Comparison of ENCODE assay signal across 9 cellular contexts in genomic region chrX:108537005-108537404, GRCh38.
DNase-seq lines count a peak whose midpoint lies in the region; ATAC-seq and TF ChIP-seq lines count a peak whose summit lies in the region.
"Had no signal": no experiment of that assay in that cellular context is flagged by ENCODE, and none has a peak within 500 bp of the region (broad histone marks: within the 10 kb centered on the region; RNA-seq: fewer than 3 reads in every experiment).

No MANE protein-coding gene starts in this region.

- no peak for TF ChIP-seq EP300 in stomach (IDR thresholded peaks at IDR 0.05)

- WGBS in stomach, 5 donors, result 11 to 36% (median 23%) methylated on average over 2 of the region's 2 CpGs

- ATAC-seq in GM21723 (IDR thresholded peaks at IDR 0.05; ENCODE audit: unreplicated experiment) (peak; percentile 94), foreskin keratinocyte (peak; percentile 62), GM21367 (IDR thresholded peaks at IDR 0.05; ENCODE audit: unreplicated experiment) (no peak)

- TF ChIP-seq POLR2A in stomach (IDR thresholded peaks at IDR 0.05), result no peak

- H3K4me1 ChIP-seq in foreskin keratinocyte (no peaks in the 10 kb centered on the region), stomach (no peaks in the 10 kb centered on the region)
- H3K4me1 ChIP-seq: BLaER1 had no signal

- TF ChIP-seq CTCF in RWPE1 (conservative IDR thresholded peaks at IDR 0.05; ENCODE audit: low read depth), result peak; percentile 67
- TF ChIP-seq CTCF in foreskin keratinocyte (conservative IDR thresholded peaks at IDR 0.05), result peak; percentile 75
- peak in 5 of 7 experiments; percentile 53 to 74 (median 59) for TF ChIP-seq CTCF in stomach (IDR thresholded peaks at IDR 0.05)

- H3K36me3 ChIP-seq in stomach, result no peaks in the 10 kb centered on the region
- H3K36me3 ChIP-seq: BLaER1 had no signal

- POLR2A ChIA-PET in RWPE1 (lab: Yijun Ruan, JAX; ENCODE audit: low non-redundant PET), result no interaction called here

- H3K27me3 ChIP-seq in foreskin keratinocyte, result no peaks in the 10 kb centered on the region
- peaks cover 0 to 5% (median 0%) of the 10 kb centered on the region in 3 donors for H3K27me3 ChIP-seq in stomach

- intact Hi-C loops in stomach (cut with DNase I; ENCODE audit: low total_unique reads), result no loop called here

- CTCF ChIA-PET in RWPE1 (lab: Yijun Ruan, JAX), result interaction anchor here (0.5 to 1.0 kb wide), 4 partner anchors 29 to 312 kb away, joined by 3 to 6 read pairs (median 4); no protein-coding TSS in a partner anchor

- no peak overlapping the region for H3K4me3 ChIP-seq in Jurkat, Clone E6-1 (ENCODE audit: low read length)
- no peak overlapping the region for H3K4me3 ChIP-seq in stomach
- H3K4me3 ChIP-seq: BLaER1 had no signal

- DNase-seq in NCI-H1436 (lab: John Stamatoyannopoulos, UW), result peak; percentile 15
- no peak for DNase-seq in NCI-H1436 treated with DMSO at 0.1 percent for 48 hours (lab: John Stamatoyannopoulos, UW)
- DNase-seq in Jurkat, Clone E6-1 (ENCODE audit: low read depth, low spot score), result peak; percentile 8
- peak; percentile 13 for DNase-seq in RWPE1 (ENCODE audit: low spot score)
- DNase-seq in foreskin keratinocyte, result peak in 1 of 2 donors; percentile 21
- DNase-seq in stomach, result no peak

- H3K27ac ChIP-seq in RWPE1 (no peak overlapping the region), foreskin keratinocyte (no peak overlapping the region), stomach (no peak overlapping the region)
- H3K27ac ChIP-seq: BLaER1 had no signal

- H3K9me3 ChIP-seq in stomach, result no peaks in the 10 kb centered on the region
- H3K9me3 ChIP-seq: BLaER1 had no signal

Comparison
In these comparisons a context has a peak if more than half of its experiments do, and no peak if none do; other contexts are left out.
1. DNase-seq: peak in NCI-H1436 (single experiment), Jurkat, Clone E6-1 (single experiment) and RWPE1 (single experiment); none in NCI-H1436 treated with DMSO at 0.1 percent for 48 hours (single experiment) and stomach (single experiment).
2. Peak in every context shown above with its lines, with median percentiles within 50 percentile points of each other: CTCF ChIP-seq.